Comparison of ENCODE assay signal across 8 cellular contexts in the genomic region with DNA sequence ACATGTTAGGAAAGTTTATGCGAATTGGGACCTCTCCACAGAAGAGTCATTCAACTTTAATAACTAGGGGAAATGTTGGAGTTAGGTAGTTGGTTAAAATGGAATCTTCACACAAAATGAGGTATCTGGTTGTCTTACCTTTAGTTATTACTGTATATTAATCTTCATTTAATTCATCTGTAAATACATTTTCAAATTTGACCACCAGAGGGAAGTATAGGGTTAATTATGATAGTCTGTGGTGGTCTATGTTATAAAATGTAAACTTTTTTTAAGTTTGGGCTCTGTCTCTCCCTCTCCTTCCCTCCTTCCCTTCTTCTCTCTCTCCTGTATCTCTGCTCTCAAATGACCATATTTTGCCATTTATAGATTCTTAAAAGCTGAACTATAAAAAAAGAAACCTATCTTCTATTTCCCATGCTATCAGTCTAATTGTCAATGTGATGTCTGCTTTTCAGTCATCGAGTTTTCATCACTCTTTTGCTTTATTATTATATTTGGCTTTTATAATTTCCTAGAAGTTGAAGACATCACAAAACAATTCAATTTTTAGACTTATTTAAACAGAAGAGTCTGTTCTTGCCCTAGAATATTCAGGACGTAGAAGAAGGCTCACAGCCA. TPM values are rescaled to one million over a fixed set of nuclear protein-coding genes. Genes with fewer than 3 reads are reported as not detected.
DNase-seq lines count a peak whose midpoint lies in the region; ATAC-seq, FAIRE-seq and TF ChIP-seq lines count a peak whose summit lies in the region.

No MANE protein-coding gene starts in this region.

- no peak overlapping the region for H3K4me2 ChIP-seq in keratinocyte (ENCODE audit: control insufficient read depth, extremely low read depth, insufficient read depth, low read depth, low read length)

- H4K20me1 ChIP-seq in keratinocyte (ENCODE audit: control insufficient read depth, extremely low read depth, insufficient read depth, low read length), result no peaks in the 10 kb centered on the region

- no peaks in the 10 kb centered on the region for H3K79me2 ChIP-seq in keratinocyte (ENCODE audit: control insufficient read depth, insufficient read depth, low read length)

- no peak overlapping the region for H3K9ac ChIP-seq in keratinocyte (ENCODE audit: control insufficient read depth, extremely low read depth, insufficient read depth, low read length)

- no peaks in the 10 kb centered on the region for H3K4me1 ChIP-seq in keratinocyte (ENCODE audit: control insufficient read depth, extremely low read depth, insufficient read depth, low read length)

- dilution Hi-C loops in keratinocyte (cut with MboI; ENCODE audit: extremely low pct_ligation_motif_present, low sequenced_read_pairs), result no loop called here

- no peak overlapping the region for H3K4me3 ChIP-seq in keratinocyte (ENCODE audit: control insufficient read depth in 2 of 3, extremely low read depth in 1 of 3, insufficient read depth in 2 of 3, low read depth in 1 of 3, low read length in 3 of 3)

- FAIRE-seq in D721Med (lab: Jason Lieb, UNC) (peak; percentile 67), keratinocyte (lab: Jason Lieb, UNC) (peak; percentile 13)

- no peak overlapping the region for H3K27ac ChIP-seq in keratinocyte (ENCODE audit: control insufficient read depth, insufficient read depth, low read length)

- H3K9me1 ChIP-seq in keratinocyte (ENCODE audit: control insufficient read depth, extremely low read depth, insufficient read depth, low read length), result no peaks in the 10 kb centered on the region

- DNase-seq in D721Med (ENCODE audit: insufficient read length, low spot score) (no peak), keratinocyte (ENCODE audit: low read depth, low spot score) (no peak), cerebellar cortex (ENCODE audit: low spot score) (no peak)
- no peak for DNase-seq in activated CD4-positive, alpha-beta T cell treated with anti-CD3 and anti-CD28 coated beads for 48 hours

- peak; percentile 51 for ATAC-seq in HG02798 (IDR thresholded peaks at IDR 0.05; ENCODE audit: poor library complexity, unreplicated experiment)
- peak; percentile 70 for ATAC-seq in SK-N-SH treated with all-trans-retinoic acid at 6 μM for 48 hours
- ATAC-seq in GM21723 (IDR thresholded peaks at IDR 0.05; ENCODE audit: unreplicated experiment), result no peak
- ATAC-seq in HG02970 (IDR thresholded peaks at IDR 0.05; ENCODE audit: low FRiP score, unreplicated experiment), result no peak

- no peak overlapping the region for H2AFZ ChIP-seq in keratinocyte (ENCODE audit: control insufficient read depth, low read length)

- peak; percentile 46 for TF ChIP-seq CTCF in D721Med (IDR thresholded peaks at IDR 0.05; ENCODE audit: insufficient read depth, missing control alignments)
- TF ChIP-seq CTCF in keratinocyte (optimal IDR thresholded peaks at IDR 0.05 in 1 of 3, IDR thresholded peaks at IDR 0.05 in 1 of 3, conservative IDR thresholded peaks at IDR 0.05 in 1 of 3; ENCODE audit: extremely low read depth in 1 of 3, insufficient read depth in 2 of 3, low read length in 3 of 3), result peak in 1 of 3 experiments; percentile 31

- no peaks in the 10 kb centered on the region for H3K27me3 ChIP-seq in keratinocyte (ENCODE audit: control insufficient read depth, extremely low read depth, insufficient read depth, low read length)

- no peaks in the 10 kb centered on the region for H3K9me3 ChIP-seq in keratinocyte (ENCODE audit: control insufficient read depth, low read depth, low read length)

- H3K36me3 ChIP-seq in keratinocyte (ENCODE audit: control insufficient read depth in 2 of 2, extremely low read depth in 1 of 2, insufficient read depth in 2 of 2, low read length in 2 of 2), result no peaks in the 10 kb centered on the region

TF ChIP-seq in SK-N-SH treated with all-trans-retinoic acid at 6 μM for 48 hours, 23 proteins besides CTCF, POLR2A, EP300 and RAD21 (continues in another document):
- TF ChIP-seq, protein P1, sequence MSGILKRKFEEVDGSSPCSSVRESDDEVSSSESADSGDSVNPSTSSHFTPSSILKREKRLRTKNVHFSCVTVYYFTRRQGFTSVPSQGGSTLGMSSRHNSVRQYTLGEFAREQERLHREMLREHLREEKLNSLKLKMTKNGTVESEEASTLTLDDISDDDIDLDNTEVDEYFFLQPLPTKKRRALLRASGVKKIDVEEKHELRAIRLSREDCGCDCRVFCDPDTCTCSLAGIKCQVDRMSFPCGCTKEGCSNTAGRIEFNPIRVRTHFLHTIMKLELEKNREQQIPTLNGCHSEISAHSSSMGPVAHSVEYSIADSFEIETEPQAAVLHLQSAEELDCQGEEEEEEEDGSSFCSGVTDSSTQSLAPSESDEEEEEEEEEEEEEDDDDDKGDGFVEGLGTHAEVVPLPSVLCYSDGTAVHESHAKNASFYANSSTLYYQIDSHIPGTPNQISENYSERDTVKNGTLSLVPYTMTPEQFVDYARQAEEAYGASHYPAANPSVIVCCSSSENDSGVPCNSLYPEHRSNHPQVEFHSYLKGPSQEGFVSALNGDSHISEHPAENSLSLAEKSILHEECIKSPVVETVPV (CRISPR knock-in tag; IDR thresholded peaks at IDR 0.05), result no peak
- TF ChIP-seq, protein P2, sequence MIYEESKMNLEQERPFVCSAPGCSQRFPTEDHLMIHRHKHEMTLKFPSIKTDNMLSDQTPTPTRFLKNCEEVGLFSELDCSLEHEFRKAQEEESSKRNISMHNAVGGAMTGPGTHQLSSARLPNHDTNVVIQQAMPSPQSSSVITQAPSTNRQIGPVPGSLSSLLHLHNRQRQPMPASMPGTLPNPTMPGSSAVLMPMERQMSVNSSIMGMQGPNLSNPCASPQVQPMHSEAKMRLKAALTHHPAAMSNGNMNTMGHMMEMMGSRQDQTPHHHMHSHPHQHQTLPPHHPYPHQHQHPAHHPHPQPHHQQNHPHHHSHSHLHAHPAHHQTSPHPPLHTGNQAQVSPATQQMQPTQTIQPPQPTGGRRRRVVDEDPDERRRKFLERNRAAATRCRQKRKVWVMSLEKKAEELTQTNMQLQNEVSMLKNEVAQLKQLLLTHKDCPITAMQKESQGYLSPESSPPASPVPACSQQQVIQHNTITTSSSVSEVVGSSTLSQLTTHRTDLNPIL (CRISPR knock-in tag; IDR thresholded peaks at IDR 0.05; ENCODE audit: low read depth), result no peak
- TF ChIP-seq OSR1 (CRISPR knock-in tag; IDR thresholded peaks at IDR 0.05), result no peak
- no peak for TF ChIP-seq PPARA (CRISPR knock-in tag; IDR thresholded peaks at IDR 0.05; ENCODE audit: borderline replicate concordance)
- no peak for TF ChIP-seq RARB (CRISPR knock-in tag; IDR thresholded peaks at IDR 0.05)
- no peak for TF ChIP-seq ESRRG (CRISPR knock-in tag; IDR thresholded peaks at IDR 0.05)
- TF ChIP-seq, protein P3, sequence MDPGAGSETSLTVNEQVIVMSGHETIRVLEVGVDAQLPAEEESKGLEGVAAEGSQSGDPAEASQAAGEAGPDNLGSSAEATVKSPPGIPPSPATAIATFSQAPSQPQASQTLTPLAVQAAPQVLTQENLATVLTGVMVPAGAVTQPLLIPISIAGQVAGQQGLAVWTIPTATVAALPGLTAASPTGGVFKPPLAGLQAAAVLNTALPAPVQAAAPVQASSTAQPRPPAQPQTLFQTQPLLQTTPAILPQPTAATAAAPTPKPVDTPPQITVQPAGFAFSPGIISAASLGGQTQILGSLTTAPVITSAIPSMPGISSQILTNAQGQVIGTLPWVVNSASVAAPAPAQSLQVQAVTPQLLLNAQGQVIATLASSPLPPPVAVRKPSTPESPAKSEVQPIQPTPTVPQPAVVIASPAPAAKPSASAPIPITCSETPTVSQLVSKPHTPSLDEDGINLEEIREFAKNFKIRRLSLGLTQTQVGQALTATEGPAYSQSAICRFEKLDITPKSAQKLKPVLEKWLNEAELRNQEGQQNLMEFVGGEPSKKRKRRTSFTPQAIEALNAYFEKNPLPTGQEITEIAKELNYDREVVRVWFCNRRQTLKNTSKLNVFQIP (CRISPR knock-in tag; IDR thresholded peaks at IDR 0.05; ENCODE audit: borderline replicate concordance, low read depth), result no peak
- TF ChIP-seq ZNF70 (CRISPR knock-in tag; IDR thresholded peaks at IDR 0.05), result no peak
- TF ChIP-seq, protein P4, sequence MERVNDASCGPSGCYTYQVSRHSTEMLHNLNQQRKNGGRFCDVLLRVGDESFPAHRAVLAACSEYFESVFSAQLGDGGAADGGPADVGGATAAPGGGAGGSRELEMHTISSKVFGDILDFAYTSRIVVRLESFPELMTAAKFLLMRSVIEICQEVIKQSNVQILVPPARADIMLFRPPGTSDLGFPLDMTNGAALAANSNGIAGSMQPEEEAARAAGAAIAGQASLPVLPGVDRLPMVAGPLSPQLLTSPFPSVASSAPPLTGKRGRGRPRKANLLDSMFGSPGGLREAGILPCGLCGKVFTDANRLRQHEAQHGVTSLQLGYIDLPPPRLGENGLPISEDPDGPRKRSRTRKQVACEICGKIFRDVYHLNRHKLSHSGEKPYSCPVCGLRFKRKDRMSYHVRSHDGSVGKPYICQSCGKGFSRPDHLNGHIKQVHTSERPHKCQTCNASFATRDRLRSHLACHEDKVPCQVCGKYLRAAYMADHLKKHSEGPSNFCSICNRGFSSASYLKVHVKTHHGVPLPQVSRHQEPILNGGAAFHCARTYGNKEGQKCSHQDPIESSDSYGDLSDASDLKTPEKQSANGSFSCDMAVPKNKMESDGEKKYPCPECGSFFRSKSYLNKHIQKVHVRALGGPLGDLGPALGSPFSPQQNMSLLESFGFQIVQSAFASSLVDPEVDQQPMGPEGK (CRISPR knock-in tag; IDR thresholded peaks at IDR 0.05; ENCODE audit: borderline replicate concordance), result no peak
- TF ChIP-seq ARNTL (CRISPR knock-in tag; IDR thresholded peaks at IDR 0.05; ENCODE audit: borderline replicate concordance, low read depth), result no peak
- no peak for TF ChIP-seq SNAI2 (CRISPR knock-in tag; IDR thresholded peaks at IDR 0.05)
- no peak for TF ChIP-seq ZFP30 (CRISPR knock-in tag; IDR thresholded peaks at IDR 0.05)
- TF ChIP-seq ZNF8 (CRISPR knock-in tag; IDR thresholded peaks at IDR 0.05), result no peak
- no peak for TF ChIP-seq ISL1 (CRISPR knock-in tag; IDR thresholded peaks at IDR 0.05)
- TF ChIP-seq CSDC2 (CRISPR knock-in tag; IDR thresholded peaks at IDR 0.05), result no peak

RNA-seq across cellular contexts. Expression of a gene that starts 49.8 kb away (rescaled TPM):
- 2.8 to 4.0 TPM (median 3.3 TPM) in 3 replicates for polyA plus RNA-seq in keratinocyte
- polyA plus RNA-seq in keratinocyte (2011; ENCODE audit: low read depth), result 0.52 TPM
- 1.3 and 2.7 TPM in 2 replicates for polyA plus RNA-seq in keratinocyte (2011; cell fraction: cytosol; rRNA removed)
- 4.2 TPM in 2 replicates for polyA plus RNA-seq in keratinocyte (2011; cell fraction: nucleus; rRNA removed)
- 1.4 and 2.6 TPM in 2 replicates for polyA plus RNA-seq in keratinocyte (2012; ENCODE audit: low replicate concordance)
- polyA minus RNA-seq in keratinocyte, result 4.0 to 16.4 TPM (median 5.7 TPM) in 3 replicates
- 3.6 TPM for polyA minus RNA-seq in keratinocyte (2011; cell fraction: cytosol; rRNA and poly(A)+ RNA removed)
- 8.1 and 17.6 TPM in 2 replicates for polyA minus RNA-seq in keratinocyte (2011; cell fraction: nucleus; rRNA and poly(A)+ RNA removed)

Comparison
In these comparisons a context has a peak if more than half of its experiments do, and no peak if none do; other contexts are left out.
1. ATAC-seq: peak in HG02798 (single experiment) and SK-N-SH treated with all-trans-retinoic acid at 6 μM for 48 hours (single experiment); none in GM21723 (single experiment) and HG02970 (single experiment).